ENCODE assay signal across 1 cellular context in the genomic region with DNA sequence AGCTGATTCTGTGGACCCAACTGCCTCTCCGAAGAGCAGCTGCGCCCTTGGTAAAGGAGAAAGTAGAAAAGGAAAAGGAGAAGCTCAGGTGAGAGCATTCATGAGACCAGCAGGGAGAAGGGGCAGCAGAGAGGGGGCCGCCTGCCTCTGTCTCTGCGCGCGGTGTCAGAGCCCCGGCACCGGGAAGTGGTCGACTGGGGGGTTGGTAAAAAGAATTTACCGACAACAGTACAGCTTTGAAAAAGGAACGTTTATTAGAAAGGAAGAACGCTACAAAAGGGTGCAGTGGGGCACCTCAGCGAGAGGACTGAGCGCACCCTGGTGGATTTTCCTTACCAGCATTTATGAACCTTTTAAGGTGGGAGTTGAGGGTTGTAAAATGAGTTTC.
TF ChIP-seq lines count a peak whose summit lies in the region.

No MANE protein-coding gene starts in this region.

TF ChIP-seq in GM23338, 12 proteins besides CTCF, POLR2A, EP300 and RAD21 (continued from another document):
- TF ChIP-seq CREB1 (CRISPR knock-in tag; IDR thresholded peaks at IDR 0.05; ENCODE audit: low read depth) (no peak), EZH2phosphoT487 (IDR thresholded peaks at IDR 0.05; ENCODE audit: unreplicated experiment) (no peak), POLR2AphosphoS5 (IDR thresholded peaks at IDR 0.05; ENCODE audit: low read depth) (no peak), JUNB (IDR thresholded peaks at IDR 0.05; ENCODE audit: unreplicated experiment) (no peak), ZNF331 (CRISPR knock-in tag; IDR thresholded peaks at IDR 0.05; ENCODE audit: low read depth) (no peak), EZH2 (IDR thresholded peaks at IDR 0.05; ENCODE audit: low read depth, unreplicated experiment) (no peak), NANOG (IDR thresholded peaks at IDR 0.05; ENCODE audit: borderline replicate concordance) (no peak), ZNF114 (CRISPR knock-in tag; IDR thresholded peaks at IDR 0.05) (no peak)
- TF ChIP-seq, protein P1, sequence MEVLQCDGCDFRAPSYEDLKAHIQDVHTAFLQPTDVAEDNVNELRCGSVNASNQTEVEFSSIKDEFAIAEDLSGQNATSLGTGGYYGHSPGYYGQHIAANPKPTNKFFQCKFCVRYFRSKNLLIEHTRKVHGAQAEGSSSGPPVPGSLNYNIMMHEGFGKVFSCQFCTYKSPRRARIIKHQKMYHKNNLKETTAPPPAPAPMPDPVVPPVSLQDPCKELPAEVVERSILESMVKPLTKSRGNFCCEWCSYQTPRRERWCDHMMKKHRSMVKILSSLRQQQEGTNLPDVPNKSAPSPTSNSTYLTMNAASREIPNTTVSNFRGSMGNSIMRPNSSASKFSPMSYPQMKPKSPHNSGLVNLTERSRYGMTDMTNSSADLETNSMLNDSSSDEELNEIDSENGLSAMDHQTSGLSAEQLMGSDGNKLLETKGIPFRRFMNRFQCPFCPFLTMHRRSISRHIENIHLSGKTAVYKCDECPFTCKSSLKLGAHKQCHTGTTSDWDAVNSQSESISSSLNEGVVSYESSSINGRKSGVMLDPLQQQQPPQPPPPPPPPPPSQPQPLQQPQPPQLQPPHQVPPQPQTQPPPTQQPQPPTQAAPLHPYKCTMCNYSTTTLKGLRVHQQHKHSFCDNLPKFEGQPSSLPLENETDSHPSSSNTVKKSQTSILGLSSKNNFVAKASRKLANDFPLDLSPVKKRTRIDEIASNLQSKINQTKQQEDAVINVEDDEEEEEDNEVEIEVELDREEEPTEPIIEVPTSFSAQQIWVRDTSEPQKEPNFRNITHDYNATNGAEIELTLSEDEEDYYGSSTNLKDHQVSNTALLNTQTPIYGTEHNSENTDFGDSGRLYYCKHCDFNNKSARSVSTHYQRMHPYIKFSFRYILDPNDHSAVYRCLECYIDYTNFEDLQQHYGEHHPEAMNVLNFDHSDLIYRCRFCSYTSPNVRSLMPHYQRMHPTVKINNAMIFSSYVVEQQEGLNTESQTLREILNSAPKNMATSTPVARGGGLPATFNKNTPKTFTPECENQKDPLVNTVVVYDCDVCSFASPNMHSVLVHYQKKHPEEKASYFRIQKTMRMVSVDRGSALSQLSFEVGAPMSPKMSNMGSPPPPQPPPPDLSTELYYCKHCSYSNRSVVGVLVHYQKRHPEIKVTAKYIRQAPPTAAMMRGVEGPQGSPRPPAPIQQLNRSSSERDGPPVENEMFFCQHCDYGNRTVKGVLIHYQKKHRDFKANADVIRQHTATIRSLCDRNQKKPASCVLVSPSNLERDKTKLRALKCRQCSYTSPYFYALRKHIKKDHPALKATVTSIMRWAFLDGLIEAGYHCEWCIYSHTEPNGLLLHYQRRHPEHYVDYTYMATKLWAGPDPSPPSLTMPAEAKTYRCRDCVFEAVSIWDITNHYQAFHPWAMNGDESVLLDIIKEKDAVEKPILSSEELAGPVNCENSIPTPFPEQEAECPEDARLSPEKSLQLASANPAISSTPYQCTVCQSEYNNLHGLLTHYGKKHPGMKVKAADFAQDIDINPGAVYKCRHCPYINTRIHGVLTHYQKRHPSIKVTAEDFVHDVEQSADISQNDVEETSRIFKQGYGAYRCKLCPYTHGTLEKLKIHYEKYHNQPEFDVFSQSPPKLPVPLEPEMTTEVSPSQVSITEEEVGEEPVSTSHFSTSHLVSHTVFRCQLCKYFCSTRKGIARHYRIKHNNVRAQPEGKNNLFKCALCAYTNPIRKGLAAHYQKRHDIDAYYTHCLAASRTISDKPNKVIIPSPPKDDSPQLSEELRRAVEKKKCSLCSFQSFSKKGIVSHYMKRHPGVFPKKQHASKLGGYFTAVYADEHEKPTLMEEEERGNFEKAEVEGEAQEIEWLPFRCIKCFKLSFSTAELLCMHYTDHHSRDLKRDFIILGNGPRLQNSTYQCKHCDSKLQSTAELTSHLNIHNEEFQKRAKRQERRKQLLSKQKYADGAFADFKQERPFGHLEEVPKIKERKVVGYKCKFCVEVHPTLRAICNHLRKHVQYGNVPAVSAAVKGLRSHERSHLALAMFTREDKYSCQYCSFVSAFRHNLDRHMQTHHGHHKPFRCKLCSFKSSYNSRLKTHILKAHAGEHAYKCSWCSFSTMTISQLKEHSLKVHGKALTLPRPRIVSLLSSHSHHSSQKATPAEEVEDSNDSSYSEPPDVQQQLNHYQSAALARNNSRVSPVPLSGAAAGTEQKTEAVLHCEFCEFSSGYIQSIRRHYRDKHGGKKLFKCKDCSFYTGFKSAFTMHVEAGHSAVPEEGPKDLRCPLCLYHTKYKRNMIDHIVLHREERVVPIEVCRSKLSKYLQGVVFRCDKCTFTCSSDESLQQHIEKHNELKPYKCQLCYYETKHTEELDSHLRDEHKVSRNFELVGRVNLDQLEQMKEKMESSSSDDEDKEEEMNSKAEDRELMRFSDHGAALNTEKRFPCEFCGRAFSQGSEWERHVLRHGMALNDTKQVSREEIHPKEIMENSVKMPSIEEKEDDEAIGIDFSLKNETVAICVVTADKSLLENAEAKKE (CRISPR knock-in tag; IDR thresholded peaks at IDR 0.05): no peak
- TF ChIP-seq, protein P2, sequence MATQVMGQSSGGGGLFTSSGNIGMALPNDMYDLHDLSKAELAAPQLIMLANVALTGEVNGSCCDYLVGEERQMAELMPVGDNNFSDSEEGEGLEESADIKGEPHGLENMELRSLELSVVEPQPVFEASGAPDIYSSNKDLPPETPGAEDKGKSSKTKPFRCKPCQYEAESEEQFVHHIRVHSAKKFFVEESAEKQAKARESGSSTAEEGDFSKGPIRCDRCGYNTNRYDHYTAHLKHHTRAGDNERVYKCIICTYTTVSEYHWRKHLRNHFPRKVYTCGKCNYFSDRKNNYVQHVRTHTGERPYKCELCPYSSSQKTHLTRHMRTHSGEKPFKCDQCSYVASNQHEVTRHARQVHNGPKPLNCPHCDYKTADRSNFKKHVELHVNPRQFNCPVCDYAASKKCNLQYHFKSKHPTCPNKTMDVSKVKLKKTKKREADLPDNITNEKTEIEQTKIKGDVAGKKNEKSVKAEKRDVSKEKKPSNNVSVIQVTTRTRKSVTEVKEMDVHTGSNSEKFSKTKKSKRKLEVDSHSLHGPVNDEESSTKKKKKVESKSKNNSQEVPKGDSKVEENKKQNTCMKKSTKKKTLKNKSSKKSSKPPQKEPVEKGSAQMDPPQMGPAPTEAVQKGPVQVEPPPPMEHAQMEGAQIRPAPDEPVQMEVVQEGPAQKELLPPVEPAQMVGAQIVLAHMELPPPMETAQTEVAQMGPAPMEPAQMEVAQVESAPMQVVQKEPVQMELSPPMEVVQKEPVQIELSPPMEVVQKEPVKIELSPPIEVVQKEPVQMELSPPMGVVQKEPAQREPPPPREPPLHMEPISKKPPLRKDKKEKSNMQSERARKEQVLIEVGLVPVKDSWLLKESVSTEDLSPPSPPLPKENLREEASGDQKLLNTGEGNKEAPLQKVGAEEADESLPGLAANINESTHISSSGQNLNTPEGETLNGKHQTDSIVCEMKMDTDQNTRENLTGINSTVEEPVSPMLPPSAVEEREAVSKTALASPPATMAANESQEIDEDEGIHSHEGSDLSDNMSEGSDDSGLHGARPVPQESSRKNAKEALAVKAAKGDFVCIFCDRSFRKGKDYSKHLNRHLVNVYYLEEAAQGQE (IDR thresholded peaks at IDR 0.05; ENCODE audit: unreplicated experiment): no peak
